9 cellular contexts compared by ENCODE assay signal in genomic region chr5:141484499-141485304, GRCh38. TPM values are rescaled to one million over a fixed set of nuclear protein-coding genes. Genes with fewer than 3 reads are reported as not detected.
DNase-seq lines count a peak whose midpoint lies in the region; ATAC-seq and TF ChIP-seq lines count a peak whose summit lies in the region.
"Had no signal": no experiment of that assay in that cellular context is flagged by ENCODE, and none has a peak within 500 bp of the region (broad histone marks: within the 10 kb centered on the region; RNA-seq: fewer than 3 reads in every experiment).

Gene PCDHGC4 (plus strand): TSS chr5:141485030. CDS start chr5:141485174, 144 bp downstream.

- no peak for TF ChIP-seq CTCF in esophagus muscularis mucosa (IDR thresholded peaks at IDR 0.05)
- no peak for TF ChIP-seq CTCF in neural crest cell (conservative IDR thresholded peaks at IDR 0.05)

- peaks cover 31 to 87% (median 81%) of the 10 kb centered on the region in 4 donors for H3K4me1 ChIP-seq in esophagus muscularis mucosa

- no peaks in the 10 kb centered on the region for H3K27me3 Mint-ChIP-seq in neural crest cell (ENCODE audit: low read depth)

- intact Hi-C loops in esophagus muscularis mucosa (cut with DNase I): no loop called here

- 22% methylated on average over 32 of the region's 40 CpGs for WGBS in esophagus muscularis mucosa

- H3K36me3 Mint-ChIP-seq in neural crest cell (ENCODE audit: low read depth): peaks cover 40% of the 10 kb centered on the region

- H3K9me3 Mint-ChIP-seq in neural crest cell: no peaks in the 10 kb centered on the region
- H3K9me3 Mint-ChIP-seq: dendritic cell treated with granulocyte-macrophage colony-stimulating factor and Interleukin-4, amounts not matched to agents 40 ng/mL and 50 ng/mL, for 4 days had no signal

- ATAC-seq in GM18502 (IDR thresholded peaks at IDR 0.05; ENCODE audit: poor library complexity, unreplicated experiment) (peak; percentile 46), GM18519 (IDR thresholded peaks at IDR 0.05; ENCODE audit: low FRiP score, unreplicated experiment) (no peak), HG02588 (IDR thresholded peaks at IDR 0.05; ENCODE audit: unreplicated experiment) (no peak)

- peaks cover 0 to 22% (median 18%) of the 10 kb centered on the region in 4 donors for H3K36me3 ChIP-seq in esophagus muscularis mucosa

- H3K4me1 Mint-ChIP-seq in neural crest cell: peaks cover 74% of the 10 kb centered on the region

- H3K4me3 Mint-ChIP-seq in neural crest cell: peak within 1 kb of the TSS; percentile 72
- H3K4me3 Mint-ChIP-seq: dendritic cell treated with granulocyte-macrophage colony-stimulating factor and Interleukin-4, amounts not matched to agents 40 ng/mL and 50 ng/mL, for 4 days had no signal

- peak within 1 kb of the TSS; percentile 47 to 57 (median 52) for H3K4me3 ChIP-seq in esophagus muscularis mucosa

- no peaks in the 10 kb centered on the region for H3K9me3 ChIP-seq in esophagus muscularis mucosa

- H3K27ac Mint-ChIP-seq in neural crest cell (ENCODE audit: unreplicated experiment): peak within 1 kb of the TSS; percentile 90
- H3K27ac Mint-ChIP-seq: dendritic cell treated with granulocyte-macrophage colony-stimulating factor and Interleukin-4, amounts not matched to agents 40 ng/mL and 50 ng/mL, for 4 days had no signal

- H3K27ac ChIP-seq in esophagus muscularis mucosa (replicated peaks in 1 of 4): no peak within 1 kb of the TSS

- TF ChIP-seq EP300 in esophagus muscularis mucosa (IDR thresholded peaks at IDR 0.05): no peak

- TF ChIP-seq POLR2A in esophagus muscularis mucosa (IDR thresholded peaks at IDR 0.05; ENCODE audit: low read depth): no peak

- peak; percentile 34 for DNase-seq in NCI-H510A treated with DMSO at 0.1 percent for 48 hours (lab: John Stamatoyannopoulos, UW)
- no peak for DNase-seq in esophagus muscularis mucosa (ENCODE audit: extremely low spot score)
- peak; percentile 56 for DNase-seq in neural crest cell (ENCODE audit: low read depth, low spot score)
- DNase-seq in GF-D8 (lab: John Stamatoyannopoulos, UW): no peak
- no peak for DNase-seq in NCI-H2107 treated with DMSO at 0.1 percent for 48 hours (lab: John Stamatoyannopoulos, UW; ENCODE audit: unreplicated experiment)

- H3K27me3 ChIP-seq in esophagus muscularis mucosa: no peaks in the 10 kb centered on the region

RNA-seq across cellular contexts. Expression of gene PCDHGC4, which starts in this region (rescaled TPM):
- 1 to 10 TPM in 3 of 4 donors, under 1 TPM in 1; 0.91 to 3.3 (median 2.0) TPM for total RNA-seq in esophagus muscularis mucosa
- 14.8 and 15.9 TPM in 2 replicates for total RNA-seq in neural crest cell

Comparison
In these comparisons a context has a peak if more than half of its experiments do, and no peak if none do; other contexts are left out.
1. DNase-seq: peak in NCI-H510A treated with DMSO at 0.1 percent for 48 hours (single experiment) and neural crest cell (single experiment); none in esophagus muscularis mucosa (single experiment), GF-D8 (single experiment) and NCI-H2107 treated with DMSO at 0.1 percent for 48 hours (single experiment).